Comparison of ENCODE assay signal across 18 cellular contexts in the genomic region with DNA sequence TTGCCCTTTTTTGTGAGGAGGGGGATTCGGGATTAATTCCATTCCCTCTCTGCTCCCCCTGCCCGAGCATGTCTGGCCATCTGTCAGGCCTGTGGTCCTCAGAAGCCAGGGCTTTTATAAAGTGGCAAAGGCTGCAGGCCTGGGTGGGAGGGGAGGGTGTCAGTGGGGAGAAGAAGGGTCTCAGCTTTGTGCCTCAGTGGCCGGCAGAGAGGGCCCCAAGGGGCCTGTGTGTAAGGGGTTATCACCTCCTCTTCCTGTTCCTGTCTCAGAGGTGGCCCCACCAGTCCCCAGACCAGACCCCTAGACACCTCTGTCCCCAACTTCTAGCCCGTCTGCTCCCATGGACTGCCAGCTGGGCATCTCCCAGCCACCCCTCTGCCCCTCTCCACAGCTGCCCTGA. TPM values are rescaled to one million over a fixed set of nuclear protein-coding genes. Genes with fewer than 3 reads are reported as not detected.
DNase-seq lines count a peak whose midpoint lies in the region; ATAC-seq and TF ChIP-seq lines count a peak whose summit lies in the region.
"Had no signal": no experiment of that assay in that cellular context is flagged by ENCODE, and none has a peak within 500 bp of the region (broad histone marks: within the 10 kb centered on the region; RNA-seq: fewer than 3 reads in every experiment).

No MANE protein-coding gene starts in this region.

- no peaks in the 10 kb centered on the region for H3K9me3 Mint-ChIP-seq in endothelial cell (ENCODE audit: unreplicated experiment)
- H3K9me3 Mint-ChIP-seq in stimulated activated memory B cell treated with anti-CD40 and anti-IgM and Interleukin-4, amounts not matched to agents 10 μg/mL and 1 μg/mL and 100 μg/mL, for 72 hours = no peaks in the 10 kb centered on the region
- H3K9me3 Mint-ChIP-seq: CD8-positive, alpha-beta T cell; IgD-negative memory B cell had no signal

- H3K27ac ChIP-seq in RWPE1 = peak overlapping the region; percentile 94
- H3K27ac ChIP-seq: KMS-11, SJCRH30 had no signal

- peaks cover 3% of the 10 kb centered on the region for H3K36me3 Mint-ChIP-seq in endothelial cell (ENCODE audit: low read depth, unreplicated experiment)
- peaks cover 14% of the 10 kb centered on the region for H3K36me3 Mint-ChIP-seq in stimulated activated memory B cell treated with anti-CD40 and anti-IgM and Interleukin-4, amounts not matched to agents 10 μg/mL and 1 μg/mL and 100 μg/mL, for 72 hours
- H3K36me3 Mint-ChIP-seq: IgD-negative memory B cell had no signal

- POLR2A ChIA-PET in RWPE1 (lab: Yijun Ruan, JAX; ENCODE audit: low non-redundant PET) = no interaction called here

- DNase-seq in NCI-H82 (lab: John Stamatoyannopoulos, UW) = peak; percentile 66
- no peak for DNase-seq in RWPE1 (ENCODE audit: low spot score)
- no peak for DNase-seq in endothelial cell (ENCODE audit: low spot score)
- no peak for DNase-seq in stimulated activated CD4-positive, alpha-beta T cell treated with anti-CD3 and anti-CD28 coated beads, Interleukin-4, amount 100 ng/mL, for 1 hour
- DNase-seq in retina = no peak
- DNase-seq: Caco-2; CD8-positive, alpha-beta T cell; DMS79 treated with DMSO at 0.1 percent for 48 hours; GF-D8; HCEC 1CT; MM.1S; NCI-H2029; SJCRH30 had no signal

- no peaks in the 10 kb centered on the region for H3K4me1 Mint-ChIP-seq in endothelial cell (ENCODE audit: unreplicated experiment)
- peaks cover 10% of the 10 kb centered on the region for H3K4me1 Mint-ChIP-seq in stimulated activated memory B cell treated with anti-CD40 and anti-IgM and Interleukin-4, amounts not matched to agents 10 μg/mL and 1 μg/mL and 100 μg/mL, for 72 hours

- peak overlapping the region; percentile 13 for H3K27ac Mint-ChIP-seq in endothelial cell (ENCODE audit: unreplicated experiment)
- H3K27ac Mint-ChIP-seq in stimulated activated memory B cell treated with anti-CD40 and anti-IgM and Interleukin-4, amounts not matched to agents 10 μg/mL and 1 μg/mL and 100 μg/mL, for 72 hours = peak overlapping the region; percentile 5

- H3K27me3 Mint-ChIP-seq in endothelial cell (ENCODE audit: unreplicated experiment) = peaks cover 12% of the 10 kb centered on the region
- no peaks in the 10 kb centered on the region for H3K27me3 Mint-ChIP-seq in stimulated activated memory B cell treated with anti-CD40 and anti-IgM and Interleukin-4, amounts not matched to agents 10 μg/mL and 1 μg/mL and 100 μg/mL, for 72 hours
- H3K27me3 Mint-ChIP-seq: IgD-negative memory B cell had no signal

- TF ChIP-seq CTCF in RWPE1 (conservative IDR thresholded peaks at IDR 0.05; ENCODE audit: low read depth) = no peak
- no peak for TF ChIP-seq CTCF in endothelial cell (IDR thresholded peaks at IDR 0.05; ENCODE audit: unreplicated experiment)

- no peak overlapping the region for H3K4me3 Mint-ChIP-seq in endothelial cell (ENCODE audit: unreplicated experiment)
- no peak overlapping the region for H3K4me3 Mint-ChIP-seq in stimulated activated memory B cell treated with anti-CD40 and anti-IgM and Interleukin-4, amounts not matched to agents 10 μg/mL and 1 μg/mL and 100 μg/mL, for 72 hours
- H3K4me3 Mint-ChIP-seq: CD8-positive, alpha-beta T cell had no signal

- ATAC-seq in stimulated activated memory B cell treated with anti-CD40 and anti-IgM and Interleukin-4, amounts not matched to agents 10 μg/mL and 1 μg/mL and 100 μg/mL, for 72 hours = no peak
- ATAC-seq in activated CD4-positive, CD25-positive, alpha-beta regulatory T cell treated with anti-CD3 and anti-CD28 coated beads, Interleukin-2, amount 50 U/mL, for 24 hours = no peak
- ATAC-seq: CD8-positive, alpha-beta T cell; SK-N-SH treated with all-trans-retinoic acid at 6 μM for 48 hours had no signal

- CTCF ChIA-PET in RWPE1 (lab: Yijun Ruan, JAX) = interaction anchor here (0.6 kb wide), 1 partner anchor 1274 kb away, joined by 3 read pairs; no protein-coding TSS in a partner anchor

RNA-seq across cellular contexts. Expression of a gene that starts 3.4 kb away (rescaled TPM):
- 10.0 TPM for total RNA-seq in endothelial cell (ENCODE audit: unreplicated experiment)

RNA-seq across cellular contexts. Expression of a gene that starts 22.8 kb away (rescaled TPM):
- 26.4 TPM for total RNA-seq in endothelial cell (ENCODE audit: unreplicated experiment)

RNA-seq across cellular contexts. Expression of a gene that starts 23.0 kb away (rescaled TPM):
- 12.1 TPM for total RNA-seq in endothelial cell (ENCODE audit: unreplicated experiment)

RNA-seq across cellular contexts. Expression of a gene that starts 56.4 kb away (rescaled TPM):
- total RNA-seq in endothelial cell (ENCODE audit: unreplicated experiment) = 24.6 TPM

RNA-seq across cellular contexts. Expression of a gene that starts 57.1 kb away (rescaled TPM):
- 101 TPM for total RNA-seq in endothelial cell (ENCODE audit: unreplicated experiment)
